ENCODE assay signal across 21 cellular contexts in genomic region chr5:9564752-9565151, GRCh38.
"Had no signal": no experiment of that assay in that cellular context is flagged by ENCODE, and none has a peak within 500 bp of the region (broad histone marks: within the 10 kb centered on the region; RNA-seq: fewer than 3 reads in every experiment).

No MANE protein-coding gene starts in this region.

- H3K27ac ChIP-seq: colonic mucosa, esophagus squamous epithelium, prostate gland, right atrium auricular region, suprapubic skin, transverse colon had no signal

- DNase-seq: colonic mucosa; effector memory CD4-positive, alpha-beta T cell; erythroblast; esophagus squamous epithelium; hypothalamus; kidney; midbrain; naive thymus-derived CD4-positive, alpha-beta T cell; nucleus accumbens; stimulated activated CD4-positive, alpha-beta T cell treated with anti-CD3 and anti-CD28 coated beads, Interleukin-12 subunit alpha, Interleukin-12 subunit beta, amount 100 ng/mL, for 4 hours; stimulated activated CD4-positive, alpha-beta T cell treated with anti-CD3 and anti-CD28 coated beads, Interleukin-1b, Interleukin-23, amount 100 ng/mL, for 48 hours; stimulated activated CD4-positive, alpha-beta T cell treated with anti-CD3 and anti-CD28 coated beads, Interleukin-4, amount 100 ng/mL, for 1 hour; stimulated activated CD8-positive, alpha-beta memory T cell treated with anti-CD3 and anti-CD28 coated beads, Interleukin-4, amount 100 ng/mL, for 48 hours; stimulated activated naive CD4-positive, alpha-beta T cell; stimulated activated naive CD8-positive, alpha-beta T cell treated with anti-CD3 and anti-CD28 coated beads, Interleukin-15, amount 100 ng/mL, for 72 hours; transverse colon had no signal

- H3K4me3 ChIP-seq: colonic mucosa, esophagus squamous epithelium, lung, prostate gland, right atrium auricular region, smooth muscle cell, suprapubic skin, transverse colon had no signal

- H3K27me3 ChIP-seq: colonic mucosa, esophagus squamous epithelium, right atrium auricular region, suprapubic skin, transverse colon had no signal
